Comparison of ENCODE assay signal across 16 cellular contexts in the genomic region with DNA sequence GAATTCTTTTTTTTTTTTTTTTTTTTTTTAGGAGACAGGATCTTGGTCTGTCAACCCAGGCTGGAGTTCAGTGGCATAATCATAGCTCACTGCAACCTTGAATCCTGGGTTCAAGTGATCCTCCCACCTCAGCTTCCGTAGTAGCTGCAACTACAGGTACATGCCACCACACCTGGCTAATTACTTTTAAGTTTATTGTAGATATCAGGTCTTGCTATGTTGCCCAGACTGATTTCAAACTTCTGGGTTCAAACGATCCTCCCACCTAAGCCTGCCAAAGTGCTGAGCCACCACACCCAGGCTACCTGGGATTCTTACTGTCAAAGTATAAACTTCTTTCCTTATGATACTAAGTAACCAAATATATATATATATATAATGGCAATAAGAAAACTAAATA. TPM values are rescaled to one million over a fixed set of nuclear protein-coding genes. Genes with fewer than 3 reads are reported as not detected.
DNase-seq lines count a peak whose midpoint lies in the region; ATAC-seq, FAIRE-seq and TF ChIP-seq lines count a peak whose summit lies in the region.
"Had no signal": no experiment of that assay in that cellular context is flagged by ENCODE, and none has a peak within 500 bp of the region (broad histone marks: within the 10 kb centered on the region; RNA-seq: fewer than 3 reads in every experiment).

No MANE protein-coding gene starts in this region.

- TF ChIP-seq POLR2A in GM12892 (IDR thresholded peaks at IDR 0.05; ENCODE audit: low read depth, low read length) (no peak), transverse colon (IDR thresholded peaks at IDR 0.05) (no peak)

- H3K4me3 ChIP-seq in SJSA1 (no peak overlapping the region), transverse colon (no peak overlapping the region)

- ATAC-seq in left colon = peak; percentile 88
- ATAC-seq: CD8-positive, alpha-beta T cell had no signal

- peaks cover 95% of the 10 kb centered on the region for H3K36me3 ChIP-seq in SJSA1
- peaks cover 0 to 82% (median 27%) of the 10 kb centered on the region in 4 donors for H3K36me3 ChIP-seq in transverse colon

- no peaks in the 10 kb centered on the region for H3K27me3 ChIP-seq in SJSA1 (replicated peaks)
- no peaks in the 10 kb centered on the region for H3K27me3 ChIP-seq in transverse colon
- H3K27me3 ChIP-seq: BE2C had no signal

- POLR2A ChIA-PET in HEK293T (lab: Yijun Ruan, JAX) = no interaction called here

- in situ Hi-C loops in transverse colon (cut with MboI; ENCODE audit: low pct_ligation_motif_present in 1 of 4, low pct_unique_long_range_greater_than_20kb in 1 of 4, low sequenced_read_pairs in 3 of 4) = no loop called here

- CTCF ChIA-PET in HEK293T (lab: Yijun Ruan, JAX) = no interaction called here

- 28 to 63% methylated on average over 2 of the region's 2 CpGs for WGBS in transverse colon (ENCODE audit: low coverage in 1 of 2), 2 donors

- no peak for TF ChIP-seq CTCF in transverse colon (IDR thresholded peaks at IDR 0.05)

- intact Hi-C loops in left colon (cut with DNase I, micrococcal nuclease) = no loop called here
- intact Hi-C loops in transverse colon (cut with DNase I; ENCODE audit: low total_unique reads) = no loop called here

- no peak for TF ChIP-seq EP300 in transverse colon (IDR thresholded peaks at IDR 0.05; ENCODE audit: low read depth)

- H3K4me1 ChIP-seq in SJSA1 (replicated peaks) (peaks cover 11% of the 10 kb centered on the region), transverse colon (peaks cover 0 to 10% (median 0%) of the 10 kb centered on the region in 4 donors)
- H3K4me1 ChIP-seq: BE2C had no signal

- no peak for DNase-seq in GM12892 (ENCODE audit: insufficient read length)
- no peak for DNase-seq in SJSA1 (ENCODE audit: low read depth in 1 of 2, low spot score in 2 of 2)
- DNase-seq in left colon = no peak
- DNase-seq in transverse colon = peak; percentile 13
- no peak for DNase-seq in activated effector memory CD4-positive, alpha-beta T cell treated with anti-CD3 and anti-CD28 coated beads, Interleukin-2, amount 50 U/mL, for 16 hours
- no peak for DNase-seq in stimulated activated CD8-positive, alpha-beta memory T cell treated with anti-CD3 and anti-CD28 coated beads, Interleukin-4, amount 100 ng/mL, for 48 hours
- no peak for DNase-seq in HEK293T (ENCODE audit: extremely low spot score)
- DNase-seq: BE2C; CD8-positive, alpha-beta T cell; GOT3; KG1; NCI-H146; NCI-H2081; NCI-H510A treated with DMSO at 0.1 percent for 48 hours; NCI-H82; PC-3 had no signal

- peak overlapping the region; percentile 66 for H3K27ac ChIP-seq in SJSA1
- peak overlapping the region in 2 of 4 donors; percentile 21 to 54 for H3K27ac ChIP-seq in transverse colon

- peak; percentile 24 for FAIRE-seq in GM12892 (lab: Jason Lieb, UNC)

- H3K9me3 ChIP-seq in SJSA1 (replicated peaks) (no peaks in the 10 kb centered on the region), transverse colon (no peaks in the 10 kb centered on the region)
- H3K9me3 ChIP-seq: BE2C had no signal

TF ChIP-seq in HEK293T, 16 proteins besides CTCF, POLR2A, EP300 and RAD21:
- TF ChIP-seq L3MBTL2 (conservative IDR thresholded peaks at IDR 0.05) (no peak), CTBP1 (IDR thresholded peaks at IDR 0.05; ENCODE audit: borderline replicate concordance) (no peak), HDGF (IDR thresholded peaks at IDR 0.05; ENCODE audit: borderline replicate concordance) (no peak), ZNF384 (IDR thresholded peaks at IDR 0.05) (no peak), SP1 (IDR thresholded peaks at IDR 0.05) (no peak)

RNA-seq across cellular contexts. Expression of gene CHRNA10, which starts 50.9 kb away (rescaled TPM):
- 0.53 TPM for polyA plus RNA-seq in GM12892 (2012; ENCODE audit: missing spikeins)
- total RNA-seq in SJSA1 (2014; rRNA removed; shearing (Covaris generic)) = 0.28 and 0.71 TPM in 2 replicates
- under 1 TPM; 0.70 to 0.81 TPM for total RNA-seq in left colon
- 1 to 10 TPM in 3 of 4 donors, not detected in 1; 1.2 to 5.2 (median 1.3) TPM for total RNA-seq in transverse colon
